In the genomic region with DNA sequence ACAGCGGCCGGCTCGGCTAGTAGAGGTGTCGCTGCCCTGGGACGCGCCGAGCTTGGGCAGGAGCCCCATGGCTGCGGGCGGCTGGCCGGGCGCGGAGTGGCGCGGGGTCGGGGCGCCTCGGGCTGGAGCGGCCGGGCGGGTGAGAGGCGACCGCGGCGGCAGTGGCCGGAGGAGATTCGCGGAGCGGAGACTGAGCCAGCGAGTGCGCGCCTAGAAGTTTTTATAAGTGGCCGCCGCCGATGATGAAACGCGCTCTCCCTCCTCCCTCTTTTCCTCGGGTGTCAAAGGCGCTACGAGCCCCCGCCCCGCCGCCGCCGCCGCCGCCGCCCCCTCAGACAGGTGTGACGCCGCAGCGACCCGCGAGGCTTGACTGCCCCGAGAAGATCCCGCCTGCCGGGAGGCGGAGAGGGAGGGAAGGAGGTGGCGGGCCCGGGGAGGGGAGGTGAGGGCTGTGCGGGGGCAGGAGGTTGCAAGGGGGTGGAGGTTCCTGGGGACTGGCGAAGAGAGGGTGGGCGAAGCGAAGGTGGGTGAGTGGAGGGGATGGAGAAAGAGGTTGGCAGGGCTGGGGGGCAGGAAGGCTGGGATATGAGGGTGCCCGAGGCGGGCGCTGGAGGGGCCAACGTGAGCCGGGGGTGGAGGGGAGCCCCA, we compare ENCODE assay signal across 1 cellular context.
TF ChIP-seq lines count a peak whose summit lies in the region.

A gene (minus strand): TSS at position 192 of the 648 bp plus-strand sequence. CDS start 123 bp downstream, at position 69.

TF ChIP-seq in H1, 55 proteins besides CTCF, POLR2A, EP300 and RAD21:
- TF ChIP-seq CTBP2 (IDR thresholded peaks at IDR 0.05; ENCODE audit: borderline replicate concordance, insufficient read depth, insufficient read length, low read length) (no peak), POU5F1 (IDR thresholded peaks at IDR 0.05; ENCODE audit: low read depth, low read length) (no peak), JUND (IDR thresholded peaks at IDR 0.05; ENCODE audit: low read length) (no peak), BCL11A (IDR thresholded peaks at IDR 0.05; ENCODE audit: low read depth in 2 of 2, low read length in 2 of 2) (no peak), TBP (IDR thresholded peaks at IDR 0.05; ENCODE audit: low read depth, low read length) (peak; percentile 34; the same call in 1 of the 2 replicates), CREB1 (IDR thresholded peaks at IDR 0.05) (peak; percentile 52), KDM4A (IDR thresholded peaks at IDR 0.05; ENCODE audit: low read depth, low read length, severe bottlenecking) (peak; percentile 34), RBBP5 (IDR thresholded peaks at IDR 0.05; ENCODE audit: borderline replicate concordance, low read depth, low read length) (no peak; the same call in 1 of the 2 replicates), EZH2 (IDR thresholded peaks at IDR 0.05; ENCODE audit: low read depth, low read length, severe bottlenecking) (peak; percentile 59), SAP30 (IDR thresholded peaks at IDR 0.05; ENCODE audit: insufficient read depth, insufficient replicate concordance, low read length) (no peak), CEBPB (IDR thresholded peaks at IDR 0.05; ENCODE audit: low read depth, low read length) (0 out of 2 replicates have a peak, but pooled peaks have one; percentile 23), CHD1 (IDR thresholded peaks at IDR 0.05; ENCODE audit: low read depth, low read length) (no peak), EGR1 (IDR thresholded peaks at IDR 0.05; ENCODE audit: borderline replicate concordance, low read depth, low read length) (no peak), TAF1 (IDR thresholded peaks at IDR 0.05; ENCODE audit: low read depth, low read length) (peak; percentile 50)
- TF ChIP-seq, protein P1, sequence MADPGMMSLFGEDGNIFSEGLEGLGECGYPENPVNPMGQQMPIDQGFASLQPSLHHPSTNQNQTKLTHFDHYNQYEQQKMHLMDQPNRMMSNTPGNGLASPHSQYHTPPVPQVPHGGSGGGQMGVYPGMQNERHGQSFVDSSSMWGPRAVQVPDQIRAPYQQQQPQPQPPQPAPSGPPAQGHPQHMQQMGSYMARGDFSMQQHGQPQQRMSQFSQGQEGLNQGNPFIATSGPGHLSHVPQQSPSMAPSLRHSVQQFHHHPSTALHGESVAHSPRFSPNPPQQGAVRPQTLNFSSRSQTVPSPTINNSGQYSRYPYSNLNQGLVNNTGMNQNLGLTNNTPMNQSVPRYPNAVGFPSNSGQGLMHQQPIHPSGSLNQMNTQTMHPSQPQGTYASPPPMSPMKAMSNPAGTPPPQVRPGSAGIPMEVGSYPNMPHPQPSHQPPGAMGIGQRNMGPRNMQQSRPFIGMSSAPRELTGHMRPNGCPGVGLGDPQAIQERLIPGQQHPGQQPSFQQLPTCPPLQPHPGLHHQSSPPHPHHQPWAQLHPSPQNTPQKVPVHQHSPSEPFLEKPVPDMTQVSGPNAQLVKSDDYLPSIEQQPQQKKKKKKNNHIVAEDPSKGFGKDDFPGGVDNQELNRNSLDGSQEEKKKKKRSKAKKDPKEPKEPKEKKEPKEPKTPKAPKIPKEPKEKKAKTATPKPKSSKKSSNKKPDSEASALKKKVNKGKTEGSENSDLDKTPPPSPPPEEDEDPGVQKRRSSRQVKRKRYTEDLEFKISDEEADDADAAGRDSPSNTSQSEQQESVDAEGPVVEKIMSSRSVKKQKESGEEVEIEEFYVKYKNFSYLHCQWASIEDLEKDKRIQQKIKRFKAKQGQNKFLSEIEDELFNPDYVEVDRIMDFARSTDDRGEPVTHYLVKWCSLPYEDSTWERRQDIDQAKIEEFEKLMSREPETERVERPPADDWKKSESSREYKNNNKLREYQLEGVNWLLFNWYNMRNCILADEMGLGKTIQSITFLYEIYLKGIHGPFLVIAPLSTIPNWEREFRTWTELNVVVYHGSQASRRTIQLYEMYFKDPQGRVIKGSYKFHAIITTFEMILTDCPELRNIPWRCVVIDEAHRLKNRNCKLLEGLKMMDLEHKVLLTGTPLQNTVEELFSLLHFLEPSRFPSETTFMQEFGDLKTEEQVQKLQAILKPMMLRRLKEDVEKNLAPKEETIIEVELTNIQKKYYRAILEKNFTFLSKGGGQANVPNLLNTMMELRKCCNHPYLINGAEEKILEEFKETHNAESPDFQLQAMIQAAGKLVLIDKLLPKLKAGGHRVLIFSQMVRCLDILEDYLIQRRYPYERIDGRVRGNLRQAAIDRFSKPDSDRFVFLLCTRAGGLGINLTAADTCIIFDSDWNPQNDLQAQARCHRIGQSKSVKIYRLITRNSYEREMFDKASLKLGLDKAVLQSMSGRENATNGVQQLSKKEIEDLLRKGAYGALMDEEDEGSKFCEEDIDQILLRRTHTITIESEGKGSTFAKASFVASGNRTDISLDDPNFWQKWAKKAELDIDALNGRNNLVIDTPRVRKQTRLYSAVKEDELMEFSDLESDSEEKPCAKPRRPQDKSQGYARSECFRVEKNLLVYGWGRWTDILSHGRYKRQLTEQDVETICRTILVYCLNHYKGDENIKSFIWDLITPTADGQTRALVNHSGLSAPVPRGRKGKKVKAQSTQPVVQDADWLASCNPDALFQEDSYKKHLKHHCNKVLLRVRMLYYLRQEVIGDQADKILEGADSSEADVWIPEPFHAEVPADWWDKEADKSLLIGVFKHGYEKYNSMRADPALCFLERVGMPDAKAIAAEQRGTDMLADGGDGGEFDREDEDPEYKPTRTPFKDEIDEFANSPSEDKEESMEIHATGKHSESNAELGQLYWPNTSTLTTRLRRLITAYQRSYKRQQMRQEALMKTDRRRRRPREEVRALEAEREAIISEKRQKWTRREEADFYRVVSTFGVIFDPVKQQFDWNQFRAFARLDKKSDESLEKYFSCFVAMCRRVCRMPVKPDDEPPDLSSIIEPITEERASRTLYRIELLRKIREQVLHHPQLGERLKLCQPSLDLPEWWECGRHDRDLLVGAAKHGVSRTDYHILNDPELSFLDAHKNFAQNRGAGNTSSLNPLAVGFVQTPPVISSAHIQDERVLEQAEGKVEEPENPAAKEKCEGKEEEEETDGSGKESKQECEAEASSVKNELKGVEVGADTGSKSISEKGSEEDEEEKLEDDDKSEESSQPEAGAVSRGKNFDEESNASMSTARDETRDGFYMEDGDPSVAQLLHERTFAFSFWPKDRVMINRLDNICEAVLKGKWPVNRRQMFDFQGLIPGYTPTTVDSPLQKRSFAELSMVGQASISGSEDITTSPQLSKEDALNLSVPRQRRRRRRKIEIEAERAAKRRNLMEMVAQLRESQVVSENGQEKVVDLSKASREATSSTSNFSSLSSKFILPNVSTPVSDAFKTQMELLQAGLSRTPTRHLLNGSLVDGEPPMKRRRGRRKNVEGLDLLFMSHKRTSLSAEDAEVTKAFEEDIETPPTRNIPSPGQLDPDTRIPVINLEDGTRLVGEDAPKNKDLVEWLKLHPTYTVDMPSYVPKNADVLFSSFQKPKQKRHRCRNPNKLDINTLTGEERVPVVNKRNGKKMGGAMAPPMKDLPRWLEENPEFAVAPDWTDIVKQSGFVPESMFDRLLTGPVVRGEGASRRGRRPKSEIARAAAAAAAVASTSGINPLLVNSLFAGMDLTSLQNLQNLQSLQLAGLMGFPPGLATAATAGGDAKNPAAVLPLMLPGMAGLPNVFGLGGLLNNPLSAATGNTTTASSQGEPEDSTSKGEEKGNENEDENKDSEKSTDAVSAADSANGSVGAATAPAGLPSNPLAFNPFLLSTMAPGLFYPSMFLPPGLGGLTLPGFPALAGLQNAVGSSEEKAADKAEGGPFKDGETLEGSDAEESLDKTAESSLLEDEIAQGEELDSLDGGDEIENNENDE (IDR thresholded peaks at IDR 0.05; ENCODE audit: insufficient replicate concordance, low read length), result no peak
- TF ChIP-seq, protein P2, sequence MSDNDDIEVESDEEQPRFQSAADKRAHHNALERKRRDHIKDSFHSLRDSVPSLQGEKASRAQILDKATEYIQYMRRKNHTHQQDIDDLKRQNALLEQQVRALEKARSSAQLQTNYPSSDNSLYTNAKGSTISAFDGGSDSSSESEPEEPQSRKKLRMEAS (IDR thresholded peaks at IDR 0.05), result peak; percentile 15; the same call in 1 of the 2 replicates
- TF ChIP-seq, protein P3, sequence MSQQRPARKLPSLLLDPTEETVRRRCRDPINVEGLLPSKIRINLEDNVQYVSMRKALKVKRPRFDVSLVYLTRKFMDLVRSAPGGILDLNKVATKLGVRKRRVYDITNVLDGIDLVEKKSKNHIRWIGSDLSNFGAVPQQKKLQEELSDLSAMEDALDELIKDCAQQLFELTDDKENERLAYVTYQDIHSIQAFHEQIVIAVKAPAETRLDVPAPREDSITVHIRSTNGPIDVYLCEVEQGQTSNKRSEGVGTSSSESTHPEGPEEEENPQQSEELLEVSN (IDR thresholded peaks at IDR 0.05), result peak; percentile 42; the same call in 1 of the 2 replicates
TF ChIP-seq in H1: peak in this region for 8.
